In the genomic region with DNA sequence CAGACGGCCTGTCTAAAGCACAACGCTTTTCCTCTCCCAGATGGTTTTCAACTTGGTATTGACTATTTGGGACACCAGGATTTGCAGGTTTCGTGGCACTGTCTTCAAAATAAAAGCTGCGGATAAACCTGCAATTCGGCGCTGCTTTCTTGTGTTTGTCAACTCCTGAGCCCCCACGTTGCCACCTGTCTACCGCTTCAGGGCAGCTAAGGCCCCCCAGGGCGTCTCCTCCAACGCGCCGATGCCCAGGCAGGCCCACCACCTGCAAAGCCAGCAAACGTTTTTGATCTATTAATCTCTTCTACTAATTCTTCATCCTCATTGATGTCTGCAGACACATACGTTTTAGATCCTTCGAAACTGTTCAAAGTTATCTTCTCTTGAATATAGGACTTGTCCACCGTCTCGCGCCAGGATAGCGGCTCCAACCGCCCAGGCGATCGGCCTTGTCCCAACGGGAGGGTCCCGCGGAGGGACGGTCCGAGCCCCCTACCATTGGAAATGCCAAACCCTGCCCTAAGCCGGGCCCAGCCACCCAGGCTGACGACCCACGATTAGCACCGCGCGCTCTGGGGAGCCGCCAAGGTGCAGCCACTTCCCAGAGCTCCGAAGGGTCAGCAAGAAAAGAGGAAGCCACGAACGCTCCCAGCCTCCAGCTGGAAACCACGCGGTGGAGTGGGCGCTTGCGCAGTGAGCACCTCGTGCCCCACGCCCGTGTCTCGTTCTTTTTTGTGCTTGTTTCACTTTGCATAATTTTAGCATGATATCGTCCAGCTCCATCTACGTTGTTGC, we compare ENCODE assay signal across 1 cellular context.
TF ChIP-seq lines count a peak whose summit lies in the region.

No MANE protein-coding gene starts in this region.

TF ChIP-seq in K562, 482 proteins besides CTCF, POLR2A, EP300 and RAD21 (continued from another document):
- TF ChIP-seq RBM14 (IDR thresholded peaks at IDR 0.05; ENCODE audit: borderline replicate concordance, insufficient read depth, low read depth, low read length) (no peak), ERF (CRISPR knock-in tag; IDR thresholded peaks at IDR 0.05) (no peak)
- TF ChIP-seq, protein P1, sequence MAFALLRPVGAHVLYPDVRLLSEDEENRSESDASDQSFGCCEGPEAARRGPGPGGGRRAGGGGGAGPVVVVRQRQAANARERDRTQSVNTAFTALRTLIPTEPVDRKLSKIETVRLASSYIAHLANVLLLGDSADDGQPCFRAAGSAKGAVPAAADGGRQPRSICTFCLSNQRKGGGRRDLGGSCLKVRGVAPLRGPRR (CRISPR knock-in tag; IDR thresholded peaks at IDR 0.05) = no peak
TF ChIP-seq in K562: peak in this region for 4.
